In genomic region chr4:55398966-55399365, GRCh38 we compare ENCODE assay signal across 8 cellular contexts. TPM values are rescaled to one million over a fixed set of nuclear protein-coding genes. Genes with fewer than 3 reads are reported as not detected.
DNase-seq lines count a peak whose midpoint lies in the region; ATAC-seq and TF ChIP-seq lines count a peak whose summit lies in the region.

No MANE protein-coding gene starts in this region.

- H3K9me3 ChIP-seq in tibial nerve: no peaks in the 10 kb centered on the region

- H3K27me3 Mint-ChIP-seq in activated naive CD4-positive, alpha-beta T cell treated with anti-CD3 and anti-CD28 coated beads for 36 hours (ENCODE audit: low read depth): no peaks in the 10 kb centered on the region
- no peaks in the 10 kb centered on the region for H3K27me3 Mint-ChIP-seq in activated T-helper 1 cell treated with anti-CD3 and anti-CD28 coated beads, Interleukin-12 subunit alpha, Interleukin-12 subunit beta, Interleukin-2, Interleukin-4 antibody, amounts not matched to agents 30 ng/mL and 10 ng/mL and 1 ng/mL, durations not matched to agents 14 hours and 24 hours and 36 hours (ENCODE audit: insufficient read depth)

- TF ChIP-seq CTCF in tibial nerve (IDR thresholded peaks at IDR 0.05): no peak

- no peak for DNase-seq in activated naive CD4-positive, alpha-beta T cell treated with anti-CD3 and anti-CD28 coated beads for 36 hours
- no peak for DNase-seq in activated naive CD4-positive, alpha-beta T cell treated with Interleukin-2 at 50 U/mL for 16 hours
- DNase-seq in activated T-helper 1 cell treated with anti-CD3 and anti-CD28 coated beads, Interleukin-12 subunit alpha, Interleukin-12 subunit beta, Interleukin-2, Interleukin-4 antibody, amounts not matched to agents 30 ng/mL and 10 ng/mL and 1 ng/mL, durations not matched to agents 14 hours and 24 hours and 36 hours (ENCODE audit: low spot score): no peak
- peak; percentile 4 for DNase-seq in kidney glomerular epithelial cell (lab: John Stamatoyannopoulos, UW)
- DNase-seq in tibial nerve (ENCODE audit: low spot score in 2 of 2): no peak
- no peak for DNase-seq in mesenteric fat pad (ENCODE audit: low spot score)
- no peak for DNase-seq in cerebellum (ENCODE audit: low spot score)

- peak overlapping the region in 3 of 4 donors; percentile 4 to 100 (median 99) for H3K27ac ChIP-seq in tibial nerve

- no peak for TF ChIP-seq POLR2A in tibial nerve (IDR thresholded peaks at IDR 0.05)

- peaks cover 0 to 50% (median 24%) of the 10 kb centered on the region in 4 donors for H3K4me1 ChIP-seq in tibial nerve

- H3K36me3 Mint-ChIP-seq in activated naive CD4-positive, alpha-beta T cell treated with anti-CD3 and anti-CD28 coated beads for 36 hours (ENCODE audit: low read depth): peaks cover 36% of the 10 kb centered on the region
- peaks cover 36% of the 10 kb centered on the region for H3K36me3 Mint-ChIP-seq in activated T-helper 1 cell treated with anti-CD3 and anti-CD28 coated beads, Interleukin-12 subunit alpha, Interleukin-12 subunit beta, Interleukin-2, Interleukin-4 antibody, amounts not matched to agents 30 ng/mL and 10 ng/mL and 1 ng/mL, durations not matched to agents 14 hours and 24 hours and 36 hours (ENCODE audit: low read depth)

- TF ChIP-seq EP300 in tibial nerve (IDR thresholded peaks at IDR 0.05): no peak

- peaks cover 0 to 4% (median 0%) of the 10 kb centered on the region in 3 donors for H3K36me3 ChIP-seq in tibial nerve

- H3K4me3 Mint-ChIP-seq in activated naive CD4-positive, alpha-beta T cell treated with anti-CD3 and anti-CD28 coated beads for 36 hours: peak overlapping the region; percentile 90
- H3K4me3 Mint-ChIP-seq in activated T-helper 1 cell treated with anti-CD3 and anti-CD28 coated beads, Interleukin-12 subunit alpha, Interleukin-12 subunit beta, Interleukin-2, Interleukin-4 antibody, amounts not matched to agents 30 ng/mL and 10 ng/mL and 1 ng/mL, durations not matched to agents 14 hours and 24 hours and 36 hours: peak overlapping the region; percentile 97

- no peak for ATAC-seq in activated CD4-positive, CD25-positive, alpha-beta regulatory T cell treated with anti-CD3 and anti-CD28 coated beads, Interleukin-2, amount 50 U/mL, for 24 hours

- H3K4me1 Mint-ChIP-seq in activated naive CD4-positive, alpha-beta T cell treated with anti-CD3 and anti-CD28 coated beads for 36 hours (ENCODE audit: low read depth): peaks cover 53% of the 10 kb centered on the region
- H3K4me1 Mint-ChIP-seq in activated T-helper 1 cell treated with anti-CD3 and anti-CD28 coated beads, Interleukin-12 subunit alpha, Interleukin-12 subunit beta, Interleukin-2, Interleukin-4 antibody, amounts not matched to agents 30 ng/mL and 10 ng/mL and 1 ng/mL, durations not matched to agents 14 hours and 24 hours and 36 hours (ENCODE audit: low read depth): peaks cover 58% of the 10 kb centered on the region

- H3K9me3 Mint-ChIP-seq in activated naive CD4-positive, alpha-beta T cell treated with anti-CD3 and anti-CD28 coated beads for 36 hours: no peaks in the 10 kb centered on the region
- H3K9me3 Mint-ChIP-seq in activated T-helper 1 cell treated with anti-CD3 and anti-CD28 coated beads, Interleukin-12 subunit alpha, Interleukin-12 subunit beta, Interleukin-2, Interleukin-4 antibody, amounts not matched to agents 30 ng/mL and 10 ng/mL and 1 ng/mL, durations not matched to agents 14 hours and 24 hours and 36 hours: no peaks in the 10 kb centered on the region

- intact Hi-C loops in activated naive CD4-positive, alpha-beta T cell treated with anti-CD3 and anti-CD28 coated beads for 36 hours (cut with micrococcal nuclease): loop anchor here (5.0 kb wide), 3 partner anchors 457 to 1133 kb away; partner anchors contain the start of genes PAICS and PPAT
- intact Hi-C loops in activated T-helper 1 cell treated with anti-CD3 and anti-CD28 coated beads, Interleukin-12 subunit alpha, Interleukin-12 subunit beta, Interleukin-2, Interleukin-4 antibody, amounts not matched to agents 30 ng/mL and 10 ng/mL and 1 ng/mL, durations not matched to agents 14 hours and 24 hours and 36 hours (cut with micrococcal nuclease): loop anchor here (1.0 to 10.0 kb wide), 7 partner anchors 8 to 1578 kb away; partner anchors contain the start of genes CEP135, EXOC1, NOA1 and POLR2B

- 59 to 63% methylated on average over 3 of the region's 3 CpGs for WGBS in tibial nerve, 2 donors

- no peaks in the 10 kb centered on the region for H3K27me3 ChIP-seq in tibial nerve

- H3K4me3 ChIP-seq in tibial nerve: peak overlapping the region in 1 of 4 donors; percentile 99

- CTCF ChIA-PET in activated naive CD4-positive, alpha-beta T cell treated with anti-CD3 and anti-CD28 coated beads for 36 hours (lab: Charles Lee): interaction anchor here (0.6 to 1.8 kb wide), 4 partner anchors 9 to 902 kb away, joined by 3 to 9 read pairs (median 5); partner anchors contain the start of gene SRD5A3

- peak overlapping the region; percentile 63 for H3K27ac Mint-ChIP-seq in activated naive CD4-positive, alpha-beta T cell treated with anti-CD3 and anti-CD28 coated beads for 36 hours
- peak overlapping the region; percentile 75 for H3K27ac Mint-ChIP-seq in activated T-helper 1 cell treated with anti-CD3 and anti-CD28 coated beads, Interleukin-12 subunit alpha, Interleukin-12 subunit beta, Interleukin-2, Interleukin-4 antibody, amounts not matched to agents 30 ng/mL and 10 ng/mL and 1 ng/mL, durations not matched to agents 14 hours and 24 hours and 36 hours

RNA-seq across cellular contexts. Expression of gene TMEM165, which starts 3.2 kb away (rescaled TPM):
- total RNA-seq in activated naive CD4-positive, alpha-beta T cell treated with anti-CD3 and anti-CD28 coated beads for 36 hours: 10 to 100 TPM; 39.1 to 40.6 TPM
- 110 and 112 TPM in 2 replicates for total RNA-seq in activated T-helper 1 cell treated with anti-CD3 and anti-CD28 coated beads, Interleukin-12 subunit alpha, Interleukin-12 subunit beta, Interleukin-2, Interleukin-4 antibody, amounts not matched to agents 30 ng/mL and 10 ng/mL and 1 ng/mL, durations not matched to agents 14 hours and 24 hours and 36 hours
- 100 to 1,000 TPM; 167 to 286 (median 236) TPM for total RNA-seq in tibial nerve
- total RNA-seq in mesenteric fat pad: 211 TPM
- total RNA-seq in cerebellum: 93.5 TPM

RNA-seq across cellular contexts. Expression of gene SRD5A3, which starts 52.9 kb away (rescaled TPM):
- total RNA-seq in activated naive CD4-positive, alpha-beta T cell treated with anti-CD3 and anti-CD28 coated beads for 36 hours: 10 to 100 TPM; 21.7 to 22.3 TPM
- total RNA-seq in activated T-helper 1 cell treated with anti-CD3 and anti-CD28 coated beads, Interleukin-12 subunit alpha, Interleukin-12 subunit beta, Interleukin-2, Interleukin-4 antibody, amounts not matched to agents 30 ng/mL and 10 ng/mL and 1 ng/mL, durations not matched to agents 14 hours and 24 hours and 36 hours: 32.4 and 33.2 TPM in 2 replicates
- total RNA-seq in tibial nerve (10 to 100 TPM in 3 of 4 donors, 1 to 10 TPM in 1; 9.0 to 16.1 (median 12.2) TPM), mesenteric fat pad (18.3 TPM), cerebellum (4.4 TPM)
